8 cellular contexts compared by ENCODE assay signal in genomic region chr6:3258720-3259490, GRCh38. TPM values are rescaled to one million over a fixed set of nuclear protein-coding genes. Genes with fewer than 3 reads are reported as not detected.
DNase-seq lines count a peak whose midpoint lies in the region; ATAC-seq, FAIRE-seq and TF ChIP-seq lines count a peak whose summit lies in the region.

TSS of gene PSMG4 (plus strand) at chr6:3258947. CDS start at chr6:3259023, 76 bp downstream.

- ATAC-seq in HG02678 (IDR thresholded peaks at IDR 0.05; ENCODE audit: unreplicated experiment), result peak; percentile 79
- peak; percentile 69 for ATAC-seq in activated naive CD8-positive, alpha-beta T cell treated with anti-CD3 and anti-CD28 coated beads, Interleukin-2, amount 10 ng/mL, durations not matched to agents 7 days and 5 days (ENCODE audit: low read depth)
- peak; percentile 99 for ATAC-seq in Right ventricle myocardium inferior
- peak; percentile 90 to 98 (median 95) for ATAC-seq in pancreas

- POLR2A ChIA-PET in activated naive CD8-positive, alpha-beta T cell treated with anti-CD3 and anti-CD28 coated beads, Interleukin-2, amount 10 ng/mL, durations not matched to agents 7 days and 5 days (lab: Charles Lee), result interaction anchor here (0.8 to 2.0 kb wide), 7 partner anchors 96 to 762 kb away, joined by 3 to 7 read pairs (median 5); partner anchors contain the start of genes BPHL and RIPK1

- TF ChIP-seq CTCF in GM12865 (IDR thresholded peaks at IDR 0.05; ENCODE audit: insufficient read depth, low read depth, low read length, missing control alignments), result no peak
- no peak for TF ChIP-seq CTCF in pancreas (IDR thresholded peaks at IDR 0.05)

- FAIRE-seq in pancreas (lab: Jason Lieb, UNC), result no peak

- H3K4me1 ChIP-seq in pancreas (peaks cover 0 to 16% (median 7%) of the 10 kb centered on the region in 3 donors), thymus (ENCODE audit: control insufficient read depth, insufficient read depth, low read length) (peaks cover 30% of the 10 kb centered on the region)

- 1% methylated on average over 50 to 80 of the region's 80 CpGs for WGBS in pancreas, 2 donors
- WGBS in thymus, result under 1% methylated on average over 80 of the region's 80 CpGs

- H3K36me3 Mint-ChIP-seq in activated naive CD8-positive, alpha-beta T cell treated with anti-CD3 and anti-CD28 coated beads, Interleukin-2, amount 10 ng/mL, durations not matched to agents 7 days and 5 days, result peaks cover 5% of the 10 kb centered on the region

- H3K4me3 ChIP-seq in GM12865 (ENCODE audit: low read depth, low read length) (peak within 1 kb of the TSS; percentile 65), pancreas (peak within 1 kb of the TSS; percentile 92 to 99 (median 98)), thymus (ENCODE audit: low read length) (peak within 1 kb of the TSS; percentile 81)

- H3K4me3 Mint-ChIP-seq in activated naive CD8-positive, alpha-beta T cell treated with anti-CD3 and anti-CD28 coated beads, Interleukin-2, amount 10 ng/mL, durations not matched to agents 7 days and 5 days, result peak within 1 kb of the TSS; percentile 93

- H3K9me3 ChIP-seq in pancreas (no peaks in the 10 kb centered on the region), thymus (ENCODE audit: control insufficient read depth) (no peaks in the 10 kb centered on the region)

- H3K27ac Mint-ChIP-seq in activated naive CD8-positive, alpha-beta T cell treated with anti-CD3 and anti-CD28 coated beads, Interleukin-2, amount 10 ng/mL, durations not matched to agents 7 days and 5 days, result peak within 1 kb of the TSS; percentile 92

- no peaks in the 10 kb centered on the region for H3K9me3 Mint-ChIP-seq in activated naive CD8-positive, alpha-beta T cell treated with anti-CD3 and anti-CD28 coated beads, Interleukin-2, amount 10 ng/mL, durations not matched to agents 7 days and 5 days

- H3K36me3 ChIP-seq in pancreas (peaks cover 0 to 4% (median 4%) of the 10 kb centered on the region in 3 donors), thymus (ENCODE audit: control insufficient read depth, insufficient read depth) (peaks cover 4% of the 10 kb centered on the region)

- DNase-seq in GM12865 (ENCODE audit: low read depth) (peak; percentile 93), NCI-H1417 (lab: John Stamatoyannopoulos, UW) (peak; percentile 88 to 90 (median 89)), SW 1271 (lab: John Stamatoyannopoulos, UW) (peak; percentile 59 to 86), Right ventricle myocardium inferior (ENCODE audit: missing footprints) (peak; percentile 98), pancreas (peak; percentile 94 to 99 (median 98))
- peak; percentile 97 for DNase-seq in activated naive CD8-positive, alpha-beta T cell treated with anti-CD3 and anti-CD28 coated beads, Interleukin-2, amount 10 ng/mL, durations not matched to agents 7 days and 5 days

- H3K27ac ChIP-seq in pancreas, result peak within 1 kb of the TSS; percentile 49 to 75 (median 64)
- peak within 1 kb of the TSS; percentile 85 for H3K27ac ChIP-seq in thymus (ENCODE audit: low read depth)

- H3K27me3 ChIP-seq in pancreas, result no peaks in the 10 kb centered on the region
- no peaks in the 10 kb centered on the region for H3K27me3 ChIP-seq in thymus (ENCODE audit: control insufficient read depth, insufficient read depth)

- peaks cover 29% of the 10 kb centered on the region for H3K4me1 Mint-ChIP-seq in activated naive CD8-positive, alpha-beta T cell treated with anti-CD3 and anti-CD28 coated beads, Interleukin-2, amount 10 ng/mL, durations not matched to agents 7 days and 5 days

- intact Hi-C loops in Right ventricle myocardium inferior (cut with DNase I) (loop anchor here (5.0 to 10.0 kb wide), 2 partner anchors 97 to 264 kb away; partner anchors contain the start of gene NQO2), pancreas (cut with DNase I) (no loop called here)

- peaks cover 20% of the 10 kb centered on the region for H3K27me3 Mint-ChIP-seq in activated naive CD8-positive, alpha-beta T cell treated with anti-CD3 and anti-CD28 coated beads, Interleukin-2, amount 10 ng/mL, durations not matched to agents 7 days and 5 days

RNA-seq across cellular contexts. Expression of gene PSMG4, which starts in this region (rescaled TPM):
- 10 to 100 TPM; 26.8 to 29.1 TPM for total RNA-seq in activated naive CD8-positive, alpha-beta T cell treated with anti-CD3 and anti-CD28 coated beads, Interleukin-2, amount 10 ng/mL, durations not matched to agents 7 days and 5 days
- total RNA-seq in Right ventricle myocardium inferior (9.1 TPM), pancreas (10 to 100 TPM; 10.6 to 18.0 (median 15.5) TPM)
- polyA plus RNA-seq in pancreas (10 to 100 TPM; 23.7 to 40.5 TPM), thymus (24.9 TPM)

Comparison
In these comparisons a context has a peak if more than half of its experiments do, and no peak if none do; other contexts are left out.
1. Peak in every context shown above with its lines: DNase-seq, ATAC-seq, H3K4me3 ChIP-seq and H3K27ac ChIP-seq.